ENCODE assay signal across 23 cellular contexts in genomic region chr2:47264183-47264582, GRCh38.
DNase-seq lines count a peak whose midpoint lies in the region; ATAC-seq and TF ChIP-seq lines count a peak whose summit lies in the region.
"Had no signal": no experiment of that assay in that cellular context is flagged by ENCODE, and none has a peak within 500 bp of the region (broad histone marks: within the 10 kb centered on the region; RNA-seq: fewer than 3 reads in every experiment).

No MANE protein-coding gene starts in this region.

- H2AFZ ChIP-seq in GM23338 = peak overlapping the region; percentile 93

- no peak overlapping the region for H3K4me2 ChIP-seq in GM23338

- H3K4me3 ChIP-seq in GM23338 = no peak overlapping the region
- H3K4me3 ChIP-seq: coronary artery, SJCRH30, uterus had no signal

- no peaks in the 10 kb centered on the region for H3K9me2 ChIP-seq in GM23338 (ENCODE audit: insufficient read depth)

- H3K79me2 ChIP-seq in GM23338 (replicated peaks; ENCODE audit: insufficient read depth) = no peaks in the 10 kb centered on the region

- peaks cover 4% of the 10 kb centered on the region for H3K27me3 Mint-ChIP-seq in GM23338 (ENCODE audit: insufficient read depth, low read depth, poor library complexity)

- peak; percentile 78 for ATAC-seq in GM23338
- ATAC-seq in GM21529 (IDR thresholded peaks at IDR 0.05; ENCODE audit: unreplicated experiment) = no peak
- ATAC-seq: stimulated activated naive CD8-positive, alpha-beta T cell treated with anti-CD3 and anti-CD28 coated beads, Interleukin-15, amount 100 ng/mL, for 72 hours had no signal

- H3K9me3 Mint-ChIP-seq in GM23338 = no peaks in the 10 kb centered on the region
- H3K9me3 Mint-ChIP-seq: activated naive CD4-positive, alpha-beta T cell treated with anti-CD3 and anti-CD28 coated beads, Interleukin-2, amount 10 ng/mL, durations not matched to agents 7 days and 5 days; nephron progenitor cell; stimulated activated naive CD8-positive, alpha-beta T cell treated with anti-CD3 and anti-CD28 coated beads, Interleukin-15, amount 100 ng/mL, for 72 hours had no signal

- H3K27ac Mint-ChIP-seq in GM23338 = no peak overlapping the region
- H3K27ac Mint-ChIP-seq: activated naive CD4-positive, alpha-beta T cell treated with anti-CD3 and anti-CD28 coated beads, Interleukin-2, amount 10 ng/mL, durations not matched to agents 7 days and 5 days; nephron progenitor cell; stimulated activated naive CD8-positive, alpha-beta T cell treated with anti-CD3 and anti-CD28 coated beads, Interleukin-15, amount 100 ng/mL, for 72 hours had no signal

- no peak overlapping the region for H3K4me3 Mint-ChIP-seq in GM23338
- H3K4me3 Mint-ChIP-seq: activated naive CD4-positive, alpha-beta T cell treated with anti-CD3 and anti-CD28 coated beads, Interleukin-2, amount 10 ng/mL, durations not matched to agents 7 days and 5 days; nephron progenitor cell; stimulated activated naive CD8-positive, alpha-beta T cell treated with anti-CD3 and anti-CD28 coated beads, Interleukin-15, amount 100 ng/mL, for 72 hours had no signal

- peaks cover 32% of the 10 kb centered on the region for H3K4me1 Mint-ChIP-seq in GM23338
- H3K4me1 Mint-ChIP-seq: activated naive CD4-positive, alpha-beta T cell treated with anti-CD3 and anti-CD28 coated beads, Interleukin-2, amount 10 ng/mL, durations not matched to agents 7 days and 5 days; stimulated activated naive CD8-positive, alpha-beta T cell treated with anti-CD3 and anti-CD28 coated beads, Interleukin-15, amount 100 ng/mL, for 72 hours had no signal

- no peaks in the 10 kb centered on the region for H3K27me3 ChIP-seq in GM23338 (ENCODE audit: insufficient read depth)
- H3K27me3 ChIP-seq: SJCRH30, uterus had no signal

- no peaks in the 10 kb centered on the region for H4K20me1 ChIP-seq in GM23338 (replicated peaks; ENCODE audit: insufficient read depth)

- DNase-seq in GM23338 (ENCODE audit: low spot score) = peak; percentile 70
- DNase-seq in OCI-M1 (lab: John Stamatoyannopoulos, UW) = peak; percentile 34
- DNase-seq in globus pallidus (ENCODE audit: low spot score) = peak; percentile 66
- DNase-seq in posterior cingulate gyrus = peak in 8 of 10 donors; percentile 22 to 89 (median 52)
- DNase-seq in stimulated activated CD4-positive, alpha-beta T cell treated with anti-CD3 and anti-CD28 coated beads, Interleukin-4, amount 100 ng/mL, for 1 hour = no peak
- DNase-seq in NCI-H128 (lab: John Stamatoyannopoulos, UW; ENCODE audit: unreplicated experiment) = no peak
- no peak for DNase-seq in SHP77 treated with DMSO at 0.1 percent for 48 hours (lab: John Stamatoyannopoulos, UW)
- DNase-seq: activated CD4-positive, alpha-beta T cell treated with anti-CD3 and anti-CD28 coated beads for 4 hours; activated naive CD4-positive, alpha-beta T cell treated with anti-CD3 and anti-CD28 coated beads, Interleukin-2, amount 10 ng/mL, durations not matched to agents 7 days and 5 days; erythroblast; islet precursor cell; mesendoderm; MM.1S; NCI-H2029 treated with DMSO at 0.1 percent for 48 hours; NCI-H510A; nephron progenitor cell; SJCRH30; stimulated activated CD4-positive, alpha-beta T cell treated with anti-CD3 and anti-CD28 coated beads, Interleukin-15, amount 100 ng/mL, for 24 hours; stimulated activated naive CD8-positive, alpha-beta T cell treated with anti-CD3 and anti-CD28 coated beads, Interleukin-15, amount 100 ng/mL, for 72 hours; T1000; uterus had no signal

- no peaks in the 10 kb centered on the region for H3K36me3 Mint-ChIP-seq in GM23338 (ENCODE audit: low read depth)
- H3K36me3 Mint-ChIP-seq: activated naive CD4-positive, alpha-beta T cell treated with anti-CD3 and anti-CD28 coated beads, Interleukin-2, amount 10 ng/mL, durations not matched to agents 7 days and 5 days had no signal

- peak; percentile 57 to 83 for TF ChIP-seq CTCF in GM23338 (conservative IDR thresholded peaks at IDR 0.05; ENCODE audit: low read depth in 2 of 2)

- H3K4me1 ChIP-seq in GM23338 (ENCODE audit: insufficient read depth) = peaks cover 28% of the 10 kb centered on the region
- H3K4me1 ChIP-seq: uterus had no signal

- intact Hi-C loops in posterior cingulate gyrus (cut with DNase I) = no loop called here

- H3F3A ChIP-seq in GM23338 (replicated peaks; ENCODE audit: low read depth) = 0 out of 2 replicates have a peak, but pooled peaks cover 6% of the 10 kb centered on the region

- no peak overlapping the region for H3K27ac ChIP-seq in GM23338 (ENCODE audit: low read depth)
- H3K27ac ChIP-seq: coronary artery, SJCRH30, uterus had no signal

- no peaks in the 10 kb centered on the region for H3K36me3 ChIP-seq in GM23338 (ENCODE audit: insufficient read depth)
- H3K36me3 ChIP-seq: SJCRH30, uterus had no signal

TF ChIP-seq in GM23338, 12 proteins besides CTCF, POLR2A, EP300 and RAD21 (continues in another document):
- TF ChIP-seq EZH2phosphoT487 (IDR thresholded peaks at IDR 0.05; ENCODE audit: unreplicated experiment) (no peak), ETS1 (IDR thresholded peaks at IDR 0.05) (no peak), STAT1 (IDR thresholded peaks at IDR 0.05; ENCODE audit: unreplicated experiment) (no peak), ZNF462 (CRISPR knock-in tag; IDR thresholded peaks at IDR 0.05) (no peak)

Comparison
In these comparisons a context has a peak if more than half of its experiments do, and no peak if none do; other contexts are left out.
1. DNase-seq: peak in GM23338 (single experiment), OCI-M1 (single experiment), globus pallidus (single experiment) and posterior cingulate gyrus (8 of 10); none in stimulated activated CD4-positive, alpha-beta T cell treated with anti-CD3 and anti-CD28 coated beads, Interleukin-4, amount 100 ng/mL, for 1 hour (single experiment), NCI-H128 (single experiment) and SHP77 treated with DMSO at 0.1 percent for 48 hours (single experiment).